ENCODE assay signal across 9 cellular contexts in genomic region chr11:95577716-95578460, GRCh38.
DNase-seq lines count a peak whose midpoint lies in the region; ATAC-seq and TF ChIP-seq lines count a peak whose summit lies in the region.
"Had no signal": no experiment of that assay in that cellular context is flagged by ENCODE, and none has a peak within 500 bp of the region (broad histone marks: within the 10 kb centered on the region; RNA-seq: fewer than 3 reads in every experiment).

No MANE protein-coding gene starts in this region.

- intact Hi-C loops in thyroid gland (cut with DNase I), result no loop called here

- H3F3A ChIP-seq in DOHH2 (ENCODE audit: control insufficient read depth, insufficient read depth), result no peaks in the 10 kb centered on the region

- H3K9me3 ChIP-seq in DOHH2 (ENCODE audit: control insufficient read depth, insufficient read depth, low read length) (peaks cover 5% of the 10 kb centered on the region; the same call in 1 of the 2 replicates), thyroid gland (no peaks in the 10 kb centered on the region)
- H3K9me3 ChIP-seq: esophagus muscularis mucosa had no signal

- H3K27ac ChIP-seq in DOHH2 (ENCODE audit: low read depth, low read length) (no peak overlapping the region), thyroid gland (no peak overlapping the region)
- H3K27ac ChIP-seq: esophagus muscularis mucosa had no signal

- H4K20me1 ChIP-seq in DOHH2 (ENCODE audit: control insufficient read depth, insufficient read depth, low read depth, low read length), result no peaks in the 10 kb centered on the region

- peak overlapping the region; percentile 24 for H3K4me2 ChIP-seq in DOHH2 (ENCODE audit: low read length)

- peak; percentile 73 for ATAC-seq in HG02610 (IDR thresholded peaks at IDR 0.05; ENCODE audit: unreplicated experiment)

- H3K4me3 ChIP-seq in DOHH2 (ENCODE audit: low read length) (0 out of 2 replicates have a peak overlapping the region, but pooled peaks have one; percentile 11), thyroid gland (replicated peaks in 1 of 3) (no peak overlapping the region)
- H3K4me3 ChIP-seq: esophagus muscularis mucosa had no signal

- H3K79me2 ChIP-seq in DOHH2 (ENCODE audit: control insufficient read depth, low read length), result no peaks in the 10 kb centered on the region

- peak; percentile 48 for DNase-seq in amniotic epithelial cell (ENCODE audit: low read depth)
- peak; percentile 81 for DNase-seq in kidney glomerular epithelial cell (lab: John Stamatoyannopoulos, UW)
- DNase-seq in NCI-H146 treated with DMSO at 0.1 percent for 48 hours (lab: John Stamatoyannopoulos, UW; ENCODE audit: unreplicated experiment), result no peak
- no peak for DNase-seq in OCI-M2 (lab: John Stamatoyannopoulos, UW; ENCODE audit: unreplicated experiment)
- DNase-seq in DMS114 treated with DMSO at 0.1 percent for 48 hours (lab: John Stamatoyannopoulos, UW; ENCODE audit: unreplicated experiment), result no peak
- no peak for DNase-seq in thyroid gland

- 94% methylated on average over 2 of the region's 2 CpGs for WGBS in thyroid gland, 2 donors

- H3K36me3 ChIP-seq in DOHH2 (ENCODE audit: control insufficient read depth, low read length) (no peaks in the 10 kb centered on the region), thyroid gland (no peaks in the 10 kb centered on the region)
- H3K36me3 ChIP-seq: esophagus muscularis mucosa had no signal

- no peak for TF ChIP-seq POLR2A in thyroid gland (IDR thresholded peaks at IDR 0.05)

- H3K27me3 ChIP-seq in DOHH2 (ENCODE audit: control insufficient read depth, low read length) (no peaks in the 10 kb centered on the region), thyroid gland (no peaks in the 10 kb centered on the region)
- H3K27me3 ChIP-seq: esophagus muscularis mucosa had no signal

- no peak for TF ChIP-seq CTCF in DOHH2 (IDR thresholded peaks at IDR 0.05; ENCODE audit: low read depth, low read length, poor library complexity, severe bottlenecking)
- TF ChIP-seq CTCF in thyroid gland (IDR thresholded peaks at IDR 0.05), result no peak

- peaks cover 16% of the 10 kb centered on the region for H3K4me1 ChIP-seq in DOHH2 (ENCODE audit: control insufficient read depth, low read length)
- no peaks in the 10 kb centered on the region for H3K4me1 ChIP-seq in thyroid gland

- H3K9me2 ChIP-seq in DOHH2 (replicated peaks; ENCODE audit: control insufficient read depth, low read length), result no peaks in the 10 kb centered on the region

Comparison
In these comparisons a context has a peak if more than half of its experiments do, and no peak if none do; other contexts are left out.
1. DNase-seq: peak in amniotic epithelial cell (single experiment) and kidney glomerular epithelial cell (single experiment); none in NCI-H146 treated with DMSO at 0.1 percent for 48 hours (single experiment), OCI-M2 (single experiment), DMS114 treated with DMSO at 0.1 percent for 48 hours (single experiment) and thyroid gland (0 of 2).